Comparison of ENCODE assay signal across 12 cellular contexts in genomic region chr11:7637447-7638157, GRCh38. TPM values are rescaled to one million over a fixed set of nuclear protein-coding genes. Genes with fewer than 3 reads are reported as not detected.
DNase-seq lines count a peak whose midpoint lies in the region; ATAC-seq, FAIRE-seq and TF ChIP-seq lines count a peak whose summit lies in the region.
"Had no signal": no experiment of that assay in that cellular context is flagged by ENCODE, and none has a peak within 500 bp of the region (broad histone marks: within the 10 kb centered on the region; RNA-seq: fewer than 3 reads in every experiment).

No MANE protein-coding gene starts in this region.

- TF ChIP-seq CTCF in bronchial epithelial cell (IDR thresholded peaks at IDR 0.05; ENCODE audit: insufficient read depth, low read length, severe bottlenecking) (no peak), tibial nerve (IDR thresholded peaks at IDR 0.05) (no peak), MM.1S (IDR thresholded peaks at IDR 0.05; ENCODE audit: low read length) (no peak)

- DNase-seq in HT1080 (ENCODE audit: low read depth): peak; percentile 69
- DNase-seq in bronchial epithelial cell (ENCODE audit: low read depth): peak; percentile 70
- peak; percentile 39 for DNase-seq in hepatic stellate cell (ENCODE audit: low spot score)
- peak in 1 of 2 donors; percentile 56 for DNase-seq in tibial nerve (ENCODE audit: low spot score in 2 of 2)
- no peak for DNase-seq in MM.1S
- DNase-seq: activated CD4-positive, alpha-beta T cell treated with anti-CD3 and anti-CD28 coated beads, Interleukin-2, amount 50 U/mL, for 4 hours; hippocampal formation; natural killer cell; NCI-H2029 treated with DMSO at 0.1 percent for 48 hours; stimulated activated CD4-positive, alpha-beta T cell treated with anti-CD3 and anti-CD28 coated beads, Interleukin-2, amount 100 ng/mL, for 48 hours had no signal

- no peak for TF ChIP-seq POLR2A in tibial nerve (IDR thresholded peaks at IDR 0.05)

- no peaks in the 10 kb centered on the region for H3F3A ChIP-seq in MM.1S (ENCODE audit: insufficient read depth, low read length)

- no peak for FAIRE-seq in bronchial epithelial cell (lab: Jason Lieb, UNC)

- H3K9me2 ChIP-seq in MM.1S (replicated peaks; ENCODE audit: insufficient read depth, low read length): no peaks in the 10 kb centered on the region

- H3K4me3 ChIP-seq in bronchial epithelial cell (ENCODE audit: low read depth, low read length) (no peak overlapping the region), tibial nerve (no peak overlapping the region), MM.1S (ENCODE audit: low read length) (no peak overlapping the region)

- peak in 1 of 2 donors; percentile 62 for TF ChIP-seq EP300 in tibial nerve (IDR thresholded peaks at IDR 0.05)

- H2AFZ ChIP-seq in MM.1S (ENCODE audit: low read length): no peak overlapping the region

- H3K27ac ChIP-seq in tibial nerve (peak overlapping the region; percentile 15 to 72 (median 37)), MM.1S (ENCODE audit: low read length) (no peak overlapping the region)

- H3K36me3 ChIP-seq in bronchial epithelial cell (ENCODE audit: control insufficient read depth, insufficient read depth, low read length) (peaks cover 7% of the 10 kb centered on the region), tibial nerve (peaks cover 0 to 91% (median 14%) of the 10 kb centered on the region in 3 donors), MM.1S (replicated peaks; ENCODE audit: insufficient read depth, low read length) (no peaks in the 10 kb centered on the region)

- H3K4me1 ChIP-seq in tibial nerve: peaks cover 0 to 8% (median 0%) of the 10 kb centered on the region in 4 donors
- H3K4me1 ChIP-seq in MM.1S (ENCODE audit: low read length): peaks cover 10% of the 10 kb centered on the region

- no peaks in the 10 kb centered on the region for H3K9me3 ChIP-seq in tibial nerve
- H3K9me3 ChIP-seq in MM.1S (replicated peaks; ENCODE audit: insufficient read depth, low read length): no peaks in the 10 kb centered on the region

- H4K20me1 ChIP-seq in MM.1S (ENCODE audit: insufficient read depth, low read length): no peaks in the 10 kb centered on the region

- H3K9ac ChIP-seq in MM.1S (ENCODE audit: low read length): no peak overlapping the region

- ATAC-seq in GM19452 (IDR thresholded peaks at IDR 0.05; ENCODE audit: unreplicated experiment): no peak
- no peak for ATAC-seq in HG02852 (IDR thresholded peaks at IDR 0.05; ENCODE audit: unreplicated experiment)
- ATAC-seq: natural killer cell had no signal

- H3K79me2 ChIP-seq in MM.1S (ENCODE audit: low read length): no peaks in the 10 kb centered on the region

- WGBS in tibial nerve, 2 donors: 69 to 71% methylated on average over 7 of the region's 7 CpGs

- H3K4me2 ChIP-seq in MM.1S (ENCODE audit: low read depth, low read length): no peak overlapping the region

- H3K27me3 ChIP-seq in bronchial epithelial cell (ENCODE audit: control insufficient read depth, insufficient read depth, low read length): no peaks in the 10 kb centered on the region
- H3K27me3 ChIP-seq in tibial nerve: no peaks in the 10 kb centered on the region
- no peaks in the 10 kb centered on the region for H3K27me3 ChIP-seq in MM.1S (replicated peaks; ENCODE audit: insufficient read depth, low read length)

RNA-seq across cellular contexts. Expression of gene CYB5R2, which starts 35.7 kb away (rescaled TPM):
- total RNA-seq in HT1080 (2014; rRNA removed; shearing (Covaris generic)): 1.9 and 5.7 TPM in 2 replicates
- polyA plus RNA-seq in HT1080 (2015; cell fraction: cytosol; rRNA removed): 1.7 and 2.8 TPM in 2 replicates
- polyA plus RNA-seq in HT1080 (2015; cell fraction: nucleus; rRNA removed): 2.9 and 3.0 TPM in 2 replicates
- total RNA-seq in bronchial epithelial cell: 12.1 and 16.4 TPM in 2 replicates
- 100 to 1,000 TPM in 1 of 4 donors, 10 to 100 TPM in 3; 50.8 to 104 (median 58.2) TPM for total RNA-seq in tibial nerve
